ENCODE assay signal across 22 cellular contexts in the genomic region with DNA sequence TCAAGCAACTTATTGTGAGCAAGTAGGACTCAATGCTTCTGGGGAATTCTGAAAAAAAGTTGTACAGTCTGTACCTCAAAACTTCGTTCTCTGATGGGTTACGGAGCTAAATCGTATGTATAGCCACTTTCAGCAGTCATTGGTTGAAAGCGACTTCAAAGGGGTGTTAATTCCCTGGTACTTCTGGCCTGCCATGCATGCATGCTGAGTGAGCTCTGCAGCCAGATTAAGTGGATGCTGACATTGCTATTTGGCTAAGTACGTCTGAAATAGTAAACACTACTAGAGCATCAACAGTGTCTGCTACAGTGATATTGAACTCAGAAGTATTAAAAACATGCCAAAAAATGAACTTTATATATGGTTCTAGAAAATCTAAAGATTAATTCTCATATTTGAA.
A peak's percentile ranks its signal among the peaks of the same experiment; 100 is the strongest.
DNase-seq lines count a peak whose midpoint lies in the region; ATAC-seq and TF ChIP-seq lines count a peak whose summit lies in the region.
"Had no signal": no experiment of that assay in that cellular context is flagged by ENCODE, and none has a peak within 500 bp of the region (broad histone marks: within the 10 kb centered on the region; RNA-seq: fewer than 3 reads in every experiment).

No MANE protein-coding gene starts in this region.

- no peak overlapping the region for H3K4me3 ChIP-seq in mucosa of descending colon
- H3K4me3 ChIP-seq: PC-9, SJCRH30 had no signal

- CTCF ChIA-PET in WTC11 (lab: Charles Lee) (interaction anchor here (0.7 kb wide), 1 partner anchor 28 kb away, joined by 3 read pairs; no protein-coding TSS in a partner anchor), Calu3 (lab: Charles Lee) (no interaction called here)

- BruUV-seq in Calu3 (replicated peaks; lab: Mats Ljungman, UMichigan) = no TSS peak

- H3K4me1 Mint-ChIP-seq in WTC11 = peaks cover 2% of the 10 kb centered on the region; the same call in 1 of the 2 replicates
- H3K4me1 Mint-ChIP-seq in Calu3 (ENCODE audit: low read depth, unreplicated experiment) = no peaks in the 10 kb centered on the region

- POLR2A ChIA-PET in WTC11 (lab: Charles Lee) = no interaction called here

- H3K9me3 Mint-ChIP-seq in WTC11 = no peaks in the 10 kb centered on the region
- H3K9me3 Mint-ChIP-seq in Calu3 (ENCODE audit: low read depth, unreplicated experiment) = peaks cover 3% of the 10 kb centered on the region

- H3K4me1 ChIP-seq in mucosa of descending colon (ENCODE audit: low read depth) = no peaks in the 10 kb centered on the region
- H3K4me1 ChIP-seq: SJCRH30 had no signal

- no peaks in the 10 kb centered on the region for H3K36me3 ChIP-seq in mucosa of descending colon (ENCODE audit: low read depth)
- H3K36me3 ChIP-seq: SJCRH30 had no signal

- H3K4me3 Mint-ChIP-seq in WTC11 (no peak overlapping the region), Calu3 (ENCODE audit: low read depth, unreplicated experiment) (no peak overlapping the region)

- peak; percentile 51 for ATAC-seq in WTC11
- ATAC-seq in mucosa of descending colon = no peak
- ATAC-seq in HG03378 (IDR thresholded peaks at IDR 0.05; ENCODE audit: unreplicated experiment) = no peak
- ATAC-seq: HepG2, Right ventricle myocardium inferior, SK-N-SH treated with all-trans-retinoic acid at 6 μM for 48 hours had no signal

- no peak overlapping the region for H3K27ac Mint-ChIP-seq in WTC11
- H3K27ac Mint-ChIP-seq in Calu3 (ENCODE audit: unreplicated experiment) = no peak overlapping the region

- TF ChIP-seq CTCF in WTC11 (IDR thresholded peaks at IDR 0.05) (no peak), Calu3 (IDR thresholded peaks at IDR 0.05; ENCODE audit: unreplicated experiment) (no peak), mucosa of descending colon (IDR thresholded peaks at IDR 0.05) (no peak)

- H3K27me3 Mint-ChIP-seq in WTC11 (ENCODE audit: low read depth) (no peaks in the 10 kb centered on the region; the same call in 1 of the 2 replicates), Calu3 (ENCODE audit: unreplicated experiment) (no peaks in the 10 kb centered on the region)

- peak; percentile 23 for DNase-seq in NCI-H82 (lab: John Stamatoyannopoulos, UW)
- DNase-seq in NCI-H82 treated with DMSO at 0.1 percent for 48 hours (lab: John Stamatoyannopoulos, UW; ENCODE audit: unreplicated experiment) = no peak
- no peak for DNase-seq in WTC11 (ENCODE audit: low spot score)
- DNase-seq in islet precursor cell = peak; percentile 51
- DNase-seq in Calu3 = no peak
- no peak for DNase-seq in mucosa of descending colon
- no peak for DNase-seq in hippocampal formation (lab: John Stamatoyannopoulos, UW)
- DNase-seq: 8988T, Karpas-422, NCI-H1105, NCI-H1436 treated with DMSO at 0.1 percent for 48 hours, NCI-H1930, NCI-H2171, NCI-H345, NCI-H524 treated with DMSO at 0.1 percent for 48 hours, NCI-H774, PC-9, SJCRH30 had no signal

- H3K36me3 Mint-ChIP-seq in WTC11 (no peaks in the 10 kb centered on the region), Calu3 (ENCODE audit: insufficient read depth, unreplicated experiment) (no peaks in the 10 kb centered on the region)

- peaks cover 9% of the 10 kb centered on the region for H3K9me3 ChIP-seq in mucosa of descending colon
- H3K9me3 ChIP-seq: SJCRH30 had no signal

- intact Hi-C loops in Calu3 (cut with micrococcal nuclease; ENCODE audit: unreplicated experiment) (no loop called here), mucosa of descending colon (cut with DNase I, micrococcal nuclease) (no loop called here)

TF ChIP-seq in WTC11, 78 proteins besides CTCF, POLR2A, EP300 and RAD21 (continues in another document):
- TF ChIP-seq, protein P1, sequence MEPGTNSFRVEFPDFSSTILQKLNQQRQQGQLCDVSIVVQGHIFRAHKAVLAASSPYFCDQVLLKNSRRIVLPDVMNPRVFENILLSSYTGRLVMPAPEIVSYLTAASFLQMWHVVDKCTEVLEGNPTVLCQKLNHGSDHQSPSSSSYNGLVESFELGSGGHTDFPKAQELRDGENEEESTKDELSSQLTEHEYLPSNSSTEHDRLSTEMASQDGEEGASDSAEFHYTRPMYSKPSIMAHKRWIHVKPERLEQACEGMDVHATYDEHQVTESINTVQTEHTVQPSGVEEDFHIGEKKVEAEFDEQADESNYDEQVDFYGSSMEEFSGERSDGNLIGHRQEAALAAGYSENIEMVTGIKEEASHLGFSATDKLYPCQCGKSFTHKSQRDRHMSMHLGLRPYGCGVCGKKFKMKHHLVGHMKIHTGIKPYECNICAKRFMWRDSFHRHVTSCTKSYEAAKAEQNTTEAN (CRISPR knock-in tag; IDR thresholded peaks at IDR 0.05) = no peak
- TF ChIP-seq SMAD4 (CRISPR knock-in tag; IDR thresholded peaks at IDR 0.05) (no peak), ZNF317 (CRISPR knock-in tag; IDR thresholded peaks at IDR 0.05; ENCODE audit: borderline replicate concordance, low read depth) (no peak), CREB1 (CRISPR knock-in tag; IDR thresholded peaks at IDR 0.05) (no peak), ZNF423 (CRISPR knock-in tag; IDR thresholded peaks at IDR 0.05) (no peak), SMAD3 (CRISPR knock-in tag; IDR thresholded peaks at IDR 0.05; ENCODE audit: borderline replicate concordance) (no peak), RELA (CRISPR knock-in tag; IDR thresholded peaks at IDR 0.05; ENCODE audit: borderline replicate concordance) (no peak), OVOL2 (CRISPR knock-in tag; IDR thresholded peaks at IDR 0.05; ENCODE audit: borderline replicate concordance) (no peak), FOXK1 (CRISPR knock-in tag; IDR thresholded peaks at IDR 0.05) (no peak), NR2C2 (CRISPR knock-in tag; IDR thresholded peaks at IDR 0.05) (no peak), ATF1 (CRISPR knock-in tag; IDR thresholded peaks at IDR 0.05) (no peak)
- TF ChIP-seq, protein P2, sequence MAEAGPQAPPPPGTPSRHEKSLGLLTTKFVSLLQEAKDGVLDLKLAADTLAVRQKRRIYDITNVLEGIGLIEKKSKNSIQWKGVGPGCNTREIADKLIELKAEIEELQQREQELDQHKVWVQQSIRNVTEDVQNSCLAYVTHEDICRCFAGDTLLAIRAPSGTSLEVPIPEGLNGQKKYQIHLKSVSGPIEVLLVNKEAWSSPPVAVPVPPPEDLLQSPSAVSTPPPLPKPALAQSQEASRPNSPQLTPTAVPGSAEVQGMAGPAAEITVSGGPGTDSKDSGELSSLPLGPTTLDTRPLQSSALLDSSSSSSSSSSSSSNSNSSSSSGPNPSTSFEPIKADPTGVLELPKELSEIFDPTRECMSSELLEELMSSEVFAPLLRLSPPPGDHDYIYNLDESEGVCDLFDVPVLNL (CRISPR knock-in tag; IDR thresholded peaks at IDR 0.05; ENCODE audit: borderline replicate concordance, low read depth) = no peak
- TF ChIP-seq, protein P3, sequence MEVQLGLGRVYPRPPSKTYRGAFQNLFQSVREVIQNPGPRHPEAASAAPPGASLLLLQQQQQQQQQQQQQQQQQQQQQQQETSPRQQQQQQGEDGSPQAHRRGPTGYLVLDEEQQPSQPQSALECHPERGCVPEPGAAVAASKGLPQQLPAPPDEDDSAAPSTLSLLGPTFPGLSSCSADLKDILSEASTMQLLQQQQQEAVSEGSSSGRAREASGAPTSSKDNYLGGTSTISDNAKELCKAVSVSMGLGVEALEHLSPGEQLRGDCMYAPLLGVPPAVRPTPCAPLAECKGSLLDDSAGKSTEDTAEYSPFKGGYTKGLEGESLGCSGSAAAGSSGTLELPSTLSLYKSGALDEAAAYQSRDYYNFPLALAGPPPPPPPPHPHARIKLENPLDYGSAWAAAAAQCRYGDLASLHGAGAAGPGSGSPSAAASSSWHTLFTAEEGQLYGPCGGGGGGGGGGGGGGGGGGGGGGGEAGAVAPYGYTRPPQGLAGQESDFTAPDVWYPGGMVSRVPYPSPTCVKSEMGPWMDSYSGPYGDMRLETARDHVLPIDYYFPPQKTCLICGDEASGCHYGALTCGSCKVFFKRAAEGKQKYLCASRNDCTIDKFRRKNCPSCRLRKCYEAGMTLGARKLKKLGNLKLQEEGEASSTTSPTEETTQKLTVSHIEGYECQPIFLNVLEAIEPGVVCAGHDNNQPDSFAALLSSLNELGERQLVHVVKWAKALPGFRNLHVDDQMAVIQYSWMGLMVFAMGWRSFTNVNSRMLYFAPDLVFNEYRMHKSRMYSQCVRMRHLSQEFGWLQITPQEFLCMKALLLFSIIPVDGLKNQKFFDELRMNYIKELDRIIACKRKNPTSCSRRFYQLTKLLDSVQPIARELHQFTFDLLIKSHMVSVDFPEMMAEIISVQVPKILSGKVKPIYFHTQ (CRISPR knock-in tag; IDR thresholded peaks at IDR 0.05) = no peak
- TF ChIP-seq, protein P4, sequence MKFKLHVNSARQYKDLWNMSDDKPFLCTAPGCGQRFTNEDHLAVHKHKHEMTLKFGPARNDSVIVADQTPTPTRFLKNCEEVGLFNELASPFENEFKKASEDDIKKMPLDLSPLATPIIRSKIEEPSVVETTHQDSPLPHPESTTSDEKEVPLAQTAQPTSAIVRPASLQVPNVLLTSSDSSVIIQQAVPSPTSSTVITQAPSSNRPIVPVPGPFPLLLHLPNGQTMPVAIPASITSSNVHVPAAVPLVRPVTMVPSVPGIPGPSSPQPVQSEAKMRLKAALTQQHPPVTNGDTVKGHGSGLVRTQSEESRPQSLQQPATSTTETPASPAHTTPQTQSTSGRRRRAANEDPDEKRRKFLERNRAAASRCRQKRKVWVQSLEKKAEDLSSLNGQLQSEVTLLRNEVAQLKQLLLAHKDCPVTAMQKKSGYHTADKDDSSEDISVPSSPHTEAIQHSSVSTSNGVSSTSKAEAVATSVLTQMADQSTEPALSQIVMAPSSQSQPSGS (CRISPR knock-in tag; IDR thresholded peaks at IDR 0.05; ENCODE audit: borderline replicate concordance, low read depth) = no peak
- TF ChIP-seq, protein P5, sequence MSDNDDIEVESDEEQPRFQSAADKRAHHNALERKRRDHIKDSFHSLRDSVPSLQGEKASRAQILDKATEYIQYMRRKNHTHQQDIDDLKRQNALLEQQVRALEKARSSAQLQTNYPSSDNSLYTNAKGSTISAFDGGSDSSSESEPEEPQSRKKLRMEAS (CRISPR knock-in tag; IDR thresholded peaks at IDR 0.05) = no peak
- TF ChIP-seq, protein P6, sequence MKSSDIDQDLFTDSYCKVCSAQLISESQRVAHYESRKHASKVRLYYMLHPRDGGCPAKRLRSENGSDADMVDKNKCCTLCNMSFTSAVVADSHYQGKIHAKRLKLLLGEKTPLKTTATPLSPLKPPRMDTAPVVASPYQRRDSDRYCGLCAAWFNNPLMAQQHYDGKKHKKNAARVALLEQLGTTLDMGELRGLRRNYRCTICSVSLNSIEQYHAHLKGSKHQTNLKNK (CRISPR knock-in tag; IDR thresholded peaks at IDR 0.05) = no peak

Comparison
In these comparisons a context has a peak if more than half of its experiments do, and no peak if none do; other contexts are left out.
1. DNase-seq: peak in NCI-H82 (single experiment) and islet precursor cell (single experiment); none in NCI-H82 treated with DMSO at 0.1 percent for 48 hours (single experiment), WTC11 (single experiment), Calu3 (single experiment), mucosa of descending colon (0 of 3) and hippocampal formation (0 of 2).